16 cellular contexts compared by ENCODE assay signal in genomic region chr9:131218370-131218769, GRCh38. TPM values are rescaled to one million over a fixed set of nuclear protein-coding genes. Genes with fewer than 3 reads are reported as not detected.
DNase-seq lines count a peak whose midpoint lies in the region; TF ChIP-seq lines count a peak whose summit lies in the region.
"Had no signal": no experiment of that assay in that cellular context is flagged by ENCODE, and none has a peak within 500 bp of the region (broad histone marks: within the 10 kb centered on the region; RNA-seq: fewer than 3 reads in every experiment).

No MANE protein-coding gene starts in this region.

- H3K27ac Mint-ChIP-seq in CD8-positive, alpha-beta memory T cell, result peak overlapping the region in 1 of 8 donors; percentile 45
- H3K27ac Mint-ChIP-seq: HFFc6 had no signal

- H3K27ac ChIP-seq in cardiac muscle cell, result peak overlapping the region; percentile 6
- H3K27ac ChIP-seq in CD8-positive, alpha-beta memory T cell (ENCODE audit: low read depth, low read length), result no peak overlapping the region
- H3K27ac ChIP-seq: A549, C4-2B, HL-60 had no signal

- DNase-seq in cardiac muscle cell (ENCODE audit: low read depth in 1 of 2, low spot score in 1 of 2), result no peak
- DNase-seq in cardiac septum (ENCODE audit: low spot score), result no peak
- peak; percentile 27 for DNase-seq in amniotic epithelial cell (ENCODE audit: low read depth)
- peak; percentile 8 for DNase-seq in foreskin melanocyte
- DNase-seq in CD8-positive, alpha-beta memory T cell, result no peak
- no peak for DNase-seq in NCI-H1694 treated with DMSO at 0.1 percent for 48 hours (lab: John Stamatoyannopoulos, UW)
- DNase-seq: BE2C; CD4-positive, alpha-beta memory T cell; COR-L47; DND-41; GDM1; HCEC 1CT; HFFc6 had no signal

- peaks cover 24% of the 10 kb centered on the region for H3K4me1 ChIP-seq in cardiac muscle cell (ENCODE audit: low read depth)
- H3K4me1 ChIP-seq in CD8-positive, alpha-beta memory T cell (ENCODE audit: insufficient read depth, low read length), result no peaks in the 10 kb centered on the region
- H3K4me1 ChIP-seq: A549, BE2C had no signal

- no peaks in the 10 kb centered on the region for H3K36me3 ChIP-seq in cardiac muscle cell
- peaks cover 17% of the 10 kb centered on the region for H3K36me3 ChIP-seq in CD8-positive, alpha-beta memory T cell (ENCODE audit: insufficient read depth, low read length)

- H3K36me3 Mint-ChIP-seq in CD8-positive, alpha-beta memory T cell, result peaks cover 0 to 59% (median 11%) of the 10 kb centered on the region in 3 donors

- H3K4me3 Mint-ChIP-seq in CD8-positive, alpha-beta memory T cell, result no peak overlapping the region
- H3K4me3 Mint-ChIP-seq: CD4-positive, alpha-beta memory T cell; HFFc6 had no signal

- CTCF ChIA-PET in CD8-positive, alpha-beta memory T cell (lab: Charles Lee), result no interaction called here

- H3K9me3 ChIP-seq in cardiac muscle cell (ENCODE audit: low read depth), result no peaks in the 10 kb centered on the region
- no peaks in the 10 kb centered on the region for H3K9me3 ChIP-seq in CD8-positive, alpha-beta memory T cell (ENCODE audit: low read length)
- H3K9me3 ChIP-seq: A549, BE2C had no signal

- no peak for TF ChIP-seq CTCF in cardiac muscle cell (IDR thresholded peaks at IDR 0.05; ENCODE audit: low read depth, low read length)

- no peaks in the 10 kb centered on the region for H3K9me3 Mint-ChIP-seq in CD8-positive, alpha-beta memory T cell
- H3K9me3 Mint-ChIP-seq: CD4-positive, alpha-beta memory T cell; HFFc6 had no signal

- H3K27me3 Mint-ChIP-seq in CD8-positive, alpha-beta memory T cell, result peaks cover 0 to 1% of the 10 kb centered on the region in 2 donors
- H3K27me3 Mint-ChIP-seq: CD4-positive, alpha-beta memory T cell had no signal

- peaks cover 0 to 4% (median 0%) of the 10 kb centered on the region in 3 donors for H3K4me1 Mint-ChIP-seq in CD8-positive, alpha-beta memory T cell

- no peaks in the 10 kb centered on the region for H3K27me3 ChIP-seq in cardiac muscle cell
- H3K27me3 ChIP-seq in CD8-positive, alpha-beta memory T cell (ENCODE audit: insufficient read depth, low read length, poor library complexity, severe bottlenecking), result no peaks in the 10 kb centered on the region
- H3K27me3 ChIP-seq: BE2C had no signal

- intact Hi-C loops in cardiac septum (cut with DNase I), result no loop called here

- H3K4me3 ChIP-seq in cardiac muscle cell, result no peak overlapping the region
- no peak overlapping the region for H3K4me3 ChIP-seq in CD8-positive, alpha-beta memory T cell (ENCODE audit: low read length)
- H3K4me3 ChIP-seq: A549 had no signal

- POLR2A ChIA-PET in CD8-positive, alpha-beta memory T cell (lab: Charles Lee), result no interaction called here

RNA-seq across cellular contexts. Expression of gene FAM78A, which starts 57.9 kb away (rescaled TPM):
- 39.6 and 42.6 TPM in 2 replicates for total RNA-seq in cardiac muscle cell
- 21.5 and 29.5 TPM in 2 replicates for polyA plus RNA-seq in cardiac muscle cell
- 27.2 TPM for total RNA-seq in cardiac septum
- total RNA-seq in CD8-positive, alpha-beta memory T cell, result 10 to 100 TPM; 43.6 to 44.4 TPM
- polyA plus RNA-seq in CD8-positive, alpha-beta memory T cell, result 27.6 TPM

Comparison
In these comparisons a context has a peak if more than half of its experiments do, and no peak if none do; other contexts are left out.
1. DNase-seq: peak in amniotic epithelial cell (single experiment) and foreskin melanocyte (single experiment); none in cardiac muscle cell (0 of 2), cardiac septum (single experiment), CD8-positive, alpha-beta memory T cell (0 of 5) and NCI-H1694 treated with DMSO at 0.1 percent for 48 hours (single experiment).